Comparison of ENCODE assay signal across 17 cellular contexts in genomic region chr10:93917814-93918213, GRCh38. TPM values are rescaled to one million over a fixed set of nuclear protein-coding genes. Genes with fewer than 3 reads are reported as not detected.
DNase-seq lines count a peak whose midpoint lies in the region; ATAC-seq and TF ChIP-seq lines count a peak whose summit lies in the region.
"Had no signal": no experiment of that assay in that cellular context is flagged by ENCODE, and none has a peak within 500 bp of the region (broad histone marks: within the 10 kb centered on the region; RNA-seq: fewer than 3 reads in every experiment).

No MANE protein-coding gene starts in this region.

- no peak for TF ChIP-seq CTCF in nephron (IDR thresholded peaks at IDR 0.05; ENCODE audit: unreplicated experiment in 3 of 3)

- no peak for ATAC-seq in HG02852 (IDR thresholded peaks at IDR 0.05; ENCODE audit: unreplicated experiment)
- ATAC-seq in HG03280 (IDR thresholded peaks at IDR 0.05; ENCODE audit: unreplicated experiment): no peak
- ATAC-seq: GM12878 had no signal

- H3K36me3 Mint-ChIP-seq in nephron (ENCODE audit: low read depth): no peaks in the 10 kb centered on the region

- DNase-seq in NCI-H524 treated with DMSO at 0.1 percent for 48 hours (lab: John Stamatoyannopoulos, UW) (peak; percentile 9), amniotic epithelial cell (ENCODE audit: low read depth) (peak; percentile 7), mesenteric fat pad (ENCODE audit: low spot score) (no peak)
- DNase-seq in activated naive CD4-positive, alpha-beta T cell treated with Interleukin-2 at 50 U/mL for 16 hours: no peak
- DNase-seq: BE2C; CD4-positive, CD25-positive, alpha-beta regulatory T cell; DMS79 treated with DMSO at 0.1 percent for 48 hours; KG1; NCI-H1105 treated with DMSO at 0.1 percent for 48 hours; NCI-H2081; NCI-H446; NCI-H69; T-helper 1 cell had no signal

- H3K4me3 Mint-ChIP-seq in nephron: peak overlapping the region; percentile 2 to 20 (median 6)
- H3K4me3 Mint-ChIP-seq: CD4-positive, CD25-positive, alpha-beta regulatory T cell had no signal

- no peaks in the 10 kb centered on the region for H3K27me3 Mint-ChIP-seq in nephron (ENCODE audit: low read depth)
- H3K27me3 Mint-ChIP-seq: CD4-positive, CD25-positive, alpha-beta regulatory T cell had no signal

- H3K27ac Mint-ChIP-seq in nephron: peak overlapping the region; percentile 82 to 97 (median 88)
- H3K27ac Mint-ChIP-seq: CD4-positive, CD25-positive, alpha-beta regulatory T cell had no signal

- H3K9me3 Mint-ChIP-seq in nephron: no peaks in the 10 kb centered on the region
- H3K9me3 Mint-ChIP-seq: CD4-positive, CD25-positive, alpha-beta regulatory T cell had no signal

- peaks cover 26% of the 10 kb centered on the region for H3K4me1 Mint-ChIP-seq in nephron
- H3K4me1 Mint-ChIP-seq: CD4-positive, CD25-positive, alpha-beta regulatory T cell had no signal

RNA-seq across cellular contexts. Expression of gene SLC35G1, which starts 24.0 kb away (rescaled TPM):
- 6.2 TPM for total RNA-seq in mesenteric fat pad

Comparison
In these comparisons a context has a peak if more than half of its experiments do, and no peak if none do; other contexts are left out.
1. DNase-seq: peak in NCI-H524 treated with DMSO at 0.1 percent for 48 hours (single experiment) and amniotic epithelial cell (single experiment); none in activated naive CD4-positive, alpha-beta T cell treated with Interleukin-2 at 50 U/mL for 16 hours (single experiment) and mesenteric fat pad (single experiment).